ENCODE assay signal across 29 cellular contexts in genomic region chrX:88438209-88438608, GRCh38.
"Had no signal": no experiment of that assay in that cellular context is flagged by ENCODE, and none has a peak within 500 bp of the region (broad histone marks: within the 10 kb centered on the region; RNA-seq: fewer than 3 reads in every experiment).

No MANE protein-coding gene starts in this region.

- H3K9me3 Mint-ChIP-seq: type B pancreatic cell had no signal

- H3K27me3 ChIP-seq: stomach, suprapubic skin, testis, thyroid gland, tibial artery, tibial nerve, transverse colon, upper lobe of left lung, upper lobe of right lung, uterus, vagina had no signal

- H3K27ac Mint-ChIP-seq: stimulated activated effector memory CD8-positive, alpha-beta T cell treated with anti-CD3 and anti-CD28 coated beads, Interleukin-12 subunit alpha, Interleukin-12 subunit beta, amount 100 ng/mL, for 72 hours; stimulated activated memory B cell treated with anti-CD40 and anti-IgM and Interleukin-4, amounts not matched to agents 10 μg/mL and 1 μg/mL and 100 μg/mL, for 72 hours; stimulated activated naive B cell treated with anti-CD40 and anti-IgM and Interleukin-4, amounts not matched to agents 10 μg/mL and 1 μg/mL and 100 μg/mL, for 72 hours; stimulated activated naive CD8-positive, alpha-beta T cell treated with anti-CD3 and anti-CD28 coated beads, Interleukin-15, amount 100 ng/mL, for 72 hours; stimulated activated naive CD8-positive, alpha-beta T cell treated with anti-CD3 and anti-CD28 coated beads, Interleukin-15, Interleukin-2, amounts not matched to agents 100 ng/mL and 50 ng/mL, for 24 hours; type B pancreatic cell had no signal

- H3K27ac ChIP-seq: stomach, suprapubic skin, testis, thoracic aorta, thyroid gland, tibial artery, tibial nerve, transverse colon, upper lobe of left lung, upper lobe of right lung, uterus, vagina had no signal

- ATAC-seq: stimulated activated effector memory CD8-positive, alpha-beta T cell treated with anti-CD3 and anti-CD28 coated beads, Interleukin-12 subunit alpha, Interleukin-12 subunit beta, amount 100 ng/mL, for 72 hours; stimulated activated memory B cell treated with anti-CD40 and anti-IgM and Interleukin-4, amounts not matched to agents 10 μg/mL and 1 μg/mL and 100 μg/mL, for 72 hours; stimulated activated naive B cell treated with anti-CD40 and anti-IgM and Interleukin-4, amounts not matched to agents 10 μg/mL and 1 μg/mL and 100 μg/mL, for 72 hours; stimulated activated naive CD8-positive, alpha-beta T cell treated with anti-CD3 and anti-CD28 coated beads, Interleukin-15, amount 100 ng/mL, for 72 hours; stimulated activated naive CD8-positive, alpha-beta T cell treated with anti-CD3 and anti-CD28 coated beads, Interleukin-15, Interleukin-2, amounts not matched to agents 100 U/mL and 50 U/mL, for 24 hours; upper lobe of right lung had no signal

- H3K4me3 ChIP-seq: stomach, suprapubic skin, testis, thoracic aorta, thyroid gland, tibial artery, tibial nerve, transverse colon, upper lobe of left lung, upper lobe of right lung, uterus, vagina had no signal

- H3K36me3 Mint-ChIP-seq: stimulated activated effector memory CD8-positive, alpha-beta T cell treated with anti-CD3 and anti-CD28 coated beads, Interleukin-12 subunit alpha, Interleukin-12 subunit beta, amount 100 ng/mL, for 72 hours; stimulated activated memory B cell treated with anti-CD40 and anti-IgM and Interleukin-4, amounts not matched to agents 10 μg/mL and 1 μg/mL and 100 μg/mL, for 72 hours; stimulated activated naive B cell treated with anti-CD40 and anti-IgM and Interleukin-4, amounts not matched to agents 10 μg/mL and 1 μg/mL and 100 μg/mL, for 72 hours; type B pancreatic cell had no signal

- H3K36me3 ChIP-seq: stomach, suprapubic skin, thoracic aorta, thyroid gland, tibial artery, tibial nerve, transverse colon, upper lobe of left lung, upper lobe of right lung, uterus, vagina had no signal

- H3K9me3 ChIP-seq: suprapubic skin, testis, thoracic aorta, thyroid gland, tibial artery, tibial nerve, transverse colon, upper lobe of left lung, upper lobe of right lung, uterus, vagina had no signal

- H3K4me1 ChIP-seq: stomach, suprapubic skin, testis, thyroid gland, tibial artery, tibial nerve, transverse colon, upper lobe of left lung, upper lobe of right lung, uterus, vagina had no signal

- H3K4me1 Mint-ChIP-seq: stimulated activated effector memory CD8-positive, alpha-beta T cell treated with anti-CD3 and anti-CD28 coated beads, Interleukin-12 subunit alpha, Interleukin-12 subunit beta, amount 100 ng/mL, for 72 hours; stimulated activated memory B cell treated with anti-CD40 and anti-IgM and Interleukin-4, amounts not matched to agents 10 μg/mL and 1 μg/mL and 100 μg/mL, for 72 hours; stimulated activated naive B cell treated with anti-CD40 and anti-IgM and Interleukin-4, amounts not matched to agents 10 μg/mL and 1 μg/mL and 100 μg/mL, for 72 hours; stimulated activated naive CD8-positive, alpha-beta T cell treated with anti-CD3 and anti-CD28 coated beads, Interleukin-15, amount 100 ng/mL, for 72 hours had no signal

- DNase-seq: stimulated activated CD4-positive, alpha-beta T cell treated with anti-CD3 and anti-CD28 coated beads, Interleukin-2, amount 100 ng/mL, for 48 hours; stimulated activated CD4-positive, alpha-beta T cell treated with anti-CD3 and anti-CD28 coated beads, Interleukin-4, amount 100 ng/mL, for 1 hour; stimulated activated CD4-positive, alpha-beta T cell treated with anti-CD3 and anti-CD28 coated beads, Interleukin-4, amount 100 ng/mL, for 24 hours; stimulated activated CD4-positive, alpha-beta T cell treated with anti-CD3 and anti-CD28 coated beads, Interleukin-4, amount 100 ng/mL, for 4 hours; stimulated activated CD8-positive, alpha-beta memory T cell treated with anti-CD3 and anti-CD28 coated beads, Interleukin-4, amount 100 ng/mL, for 48 hours; stimulated activated naive B cell treated with anti-CD40 and anti-IgM and Interleukin-4, amounts not matched to agents 10 μg/mL and 1 μg/mL and 100 μg/mL, for 72 hours; stimulated activated naive CD4-positive, alpha-beta T cell; stimulated activated naive CD4-positive, alpha-beta T cell treated with Interleukin-2 at 50 U/mL for 16 hours; stimulated activated naive CD8-positive, alpha-beta T cell treated with anti-CD3 and anti-CD28 coated beads, Interleukin-15, amount 100 ng/mL, for 72 hours; stimulated activated naive CD8-positive, alpha-beta T cell treated with anti-CD3 and anti-CD28 coated beads, Interleukin-15, Interleukin-2, amounts not matched to agents 100 U/mL and 50 U/mL, for 24 hours; stomach; substantia nigra; testis; thyroid gland; tibial artery; transverse colon; trophoblast cell; upper lobe of left lung; upper lobe of right lung; uterus had no signal

- H3K27me3 Mint-ChIP-seq: stimulated activated memory B cell treated with anti-CD40 and anti-IgM and Interleukin-4, amounts not matched to agents 10 μg/mL and 1 μg/mL and 100 μg/mL, for 72 hours; stimulated activated naive B cell treated with anti-CD40 and anti-IgM and Interleukin-4, amounts not matched to agents 10 μg/mL and 1 μg/mL and 100 μg/mL, for 72 hours; stimulated activated naive CD8-positive, alpha-beta T cell treated with anti-CD3 and anti-CD28 coated beads, Interleukin-15, amount 100 ng/mL, for 72 hours; stimulated activated naive CD8-positive, alpha-beta T cell treated with anti-CD3 and anti-CD28 coated beads, Interleukin-15, Interleukin-2, amounts not matched to agents 100 ng/mL and 50 ng/mL, for 24 hours; type B pancreatic cell had no signal

- H3K4me3 Mint-ChIP-seq: stimulated activated effector memory CD8-positive, alpha-beta T cell treated with anti-CD3 and anti-CD28 coated beads, Interleukin-12 subunit alpha, Interleukin-12 subunit beta, amount 100 ng/mL, for 72 hours; stimulated activated memory B cell treated with anti-CD40 and anti-IgM and Interleukin-4, amounts not matched to agents 10 μg/mL and 1 μg/mL and 100 μg/mL, for 72 hours; stimulated activated naive B cell treated with anti-CD40 and anti-IgM and Interleukin-4, amounts not matched to agents 10 μg/mL and 1 μg/mL and 100 μg/mL, for 72 hours; stimulated activated naive CD8-positive, alpha-beta T cell treated with anti-CD3 and anti-CD28 coated beads, Interleukin-15, amount 100 ng/mL, for 72 hours; stimulated activated naive CD8-positive, alpha-beta T cell treated with anti-CD3 and anti-CD28 coated beads, Interleukin-15, Interleukin-2, amounts not matched to agents 100 ng/mL and 50 ng/mL, for 24 hours; type B pancreatic cell had no signal

- FAIRE-seq: urothelium cell line had no signal
